In the genomic region with DNA sequence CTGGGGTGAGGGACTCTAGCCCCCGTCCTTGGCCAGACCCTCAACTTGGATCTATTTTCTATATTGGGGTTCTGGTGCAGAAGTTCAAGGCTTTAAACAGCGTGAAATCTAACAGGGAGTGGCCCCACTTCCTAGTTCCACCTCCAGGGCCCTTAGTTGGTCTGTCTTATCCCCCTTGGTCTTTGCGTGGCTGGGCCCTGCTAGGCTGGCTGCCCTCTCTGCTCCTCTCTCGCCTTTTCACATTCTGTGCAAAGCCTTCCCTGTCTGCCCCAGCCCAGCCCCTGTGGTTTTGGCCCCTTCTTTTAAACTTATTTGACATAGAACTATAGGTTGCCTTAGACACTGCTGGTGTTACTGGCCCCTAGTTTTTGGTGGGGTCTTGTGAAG, we compare ENCODE assay signal across 8 cellular contexts. TPM values are rescaled to one million over a fixed set of nuclear protein-coding genes. Genes with fewer than 3 reads are reported as not detected.
A peak's percentile ranks its signal among the peaks of the same experiment; 100 is the strongest.
DNase-seq lines count a peak whose midpoint lies in the region; ATAC-seq and TF ChIP-seq lines count a peak whose summit lies in the region.

No MANE protein-coding gene starts in this region.

- H3K9me3 Mint-ChIP-seq in activated T-cell treated with anti-CD3 and anti-CD28 coated beads, Interleukin-2, amount 50 U/mL, for 72 hours: no peaks in the 10 kb centered on the region
- H3K9me3 Mint-ChIP-seq in glutamatergic neuron (ENCODE audit: unreplicated experiment): peaks cover 6% of the 10 kb centered on the region

- H3K4me3 ChIP-seq in SK-N-MC: peak overlapping the region; percentile 69; the same call in 1 of the 2 replicates

- DNase-seq in activated T-cell treated with anti-CD3 and anti-CD28 coated beads, Interleukin-2, amount 50 U/mL, for 72 hours: no peak
- no peak for DNase-seq in activated T-cell treated with anti-CD3 and anti-CD28 coated beads for 4 hours
- DNase-seq in SK-N-MC (ENCODE audit: low read depth, low spot score): no peak
- no peak for DNase-seq in glutamatergic neuron
- DNase-seq in DMS79 (lab: John Stamatoyannopoulos, UW): no peak
- no peak for DNase-seq in stimulated activated CD4-positive, alpha-beta T cell treated with anti-CD3 and anti-CD28 coated beads, Interleukin-2, amount 100 ng/mL, for 24 hours

- peak overlapping the region; percentile 63 for H3K9ac ChIP-seq in SK-N-MC (ENCODE audit: insufficient read length)

- no peak for TF ChIP-seq CTCF in glutamatergic neuron (IDR thresholded peaks at IDR 0.05; ENCODE audit: partially characterized antibody, unreplicated experiment)

- H3K27ac ChIP-seq in SK-N-MC (peak overlapping the region; percentile 92), temporal lobe (ENCODE audit: low read depth, low read length) (peak overlapping the region; percentile 28)

- H3K4me1 Mint-ChIP-seq in activated T-cell treated with anti-CD3 and anti-CD28 coated beads, Interleukin-2, amount 50 U/mL, for 72 hours (ENCODE audit: low read depth): peaks cover 48% of the 10 kb centered on the region
- peaks cover 6% of the 10 kb centered on the region for H3K4me1 Mint-ChIP-seq in glutamatergic neuron (ENCODE audit: low read depth, unreplicated experiment)

- ATAC-seq in activated T-cell treated with anti-CD3 and anti-CD28 coated beads, Interleukin-2, amount 50 U/mL, for 72 hours (replicated peaks in 1 of 2): peak; percentile 25 to 30
- ATAC-seq in GM21717 (IDR thresholded peaks at IDR 0.05; ENCODE audit: unreplicated experiment): no peak

- H3K27ac Mint-ChIP-seq in activated T-cell treated with anti-CD3 and anti-CD28 coated beads, Interleukin-2, amount 50 U/mL, for 72 hours: peak overlapping the region; percentile 35
- peak overlapping the region; percentile 75 for H3K27ac Mint-ChIP-seq in glutamatergic neuron (ENCODE audit: unreplicated experiment)

- H3K4me3 Mint-ChIP-seq in activated T-cell treated with anti-CD3 and anti-CD28 coated beads, Interleukin-2, amount 50 U/mL, for 72 hours: peak overlapping the region in 1 of 2 donors; percentile 37
- no peak overlapping the region for H3K4me3 Mint-ChIP-seq in glutamatergic neuron (ENCODE audit: unreplicated experiment)

- no peaks in the 10 kb centered on the region for H3K9me3 ChIP-seq in SK-N-MC (ENCODE audit: low read depth, low read length)

- no peaks in the 10 kb centered on the region for H3K27me3 Mint-ChIP-seq in activated T-cell treated with anti-CD3 and anti-CD28 coated beads, Interleukin-2, amount 50 U/mL, for 72 hours (ENCODE audit: low read depth)
- H3K27me3 Mint-ChIP-seq in glutamatergic neuron (ENCODE audit: unreplicated experiment): no peaks in the 10 kb centered on the region

- no peaks in the 10 kb centered on the region for H3K36me3 ChIP-seq in SK-N-MC (ENCODE audit: insufficient read depth, low read length)

- peaks cover 3 to 6% of the 10 kb centered on the region in 2 donors for H3K36me3 Mint-ChIP-seq in activated T-cell treated with anti-CD3 and anti-CD28 coated beads, Interleukin-2, amount 50 U/mL, for 72 hours (ENCODE audit: insufficient read depth in 2 of 2)
- H3K36me3 Mint-ChIP-seq in glutamatergic neuron (ENCODE audit: unreplicated experiment): no peaks in the 10 kb centered on the region

RNA-seq across cellular contexts. Expression of gene PPCDC, which starts 5.6 kb away (rescaled TPM):
- 10 to 100 TPM; 29.6 to 29.7 TPM for total RNA-seq in activated T-cell treated with anti-CD3 and anti-CD28 coated beads, Interleukin-2, amount 50 U/mL, for 72 hours
- total RNA-seq in glutamatergic neuron (ENCODE audit: unreplicated experiment): 12.7 TPM
- total RNA-seq in temporal lobe: 2.5 TPM

RNA-seq across cellular contexts. Expression of gene SCAMP5, which starts 33.6 kb away (rescaled TPM):
- 1 to 10 TPM in 1 of 2 donors, under 1 TPM in 1; 0.31 to 1.2 TPM for total RNA-seq in activated T-cell treated with anti-CD3 and anti-CD28 coated beads, Interleukin-2, amount 50 U/mL, for 72 hours
- total RNA-seq in glutamatergic neuron (ENCODE audit: unreplicated experiment): 164 TPM
- total RNA-seq in temporal lobe: 49.2 TPM

Comparison
In these comparisons a context has a peak if more than half of its experiments do, and no peak if none do; other contexts are left out.
1. RNA of gene SCAMP5, which starts 33.6 kb away (total RNA-seq): 164 TPM in glutamatergic neuron (single experiment) and 49.2 TPM in temporal lobe (single experiment); 0.31 to 1.2 TPM in activated T-cell treated with anti-CD3 and anti-CD28 coated beads, Interleukin-2, amount 50 U/mL, for 72 hours; every median in the first group is over 10 times any median in the second.